Comparison of ENCODE assay signal across 1 cellular context in the genomic region with DNA sequence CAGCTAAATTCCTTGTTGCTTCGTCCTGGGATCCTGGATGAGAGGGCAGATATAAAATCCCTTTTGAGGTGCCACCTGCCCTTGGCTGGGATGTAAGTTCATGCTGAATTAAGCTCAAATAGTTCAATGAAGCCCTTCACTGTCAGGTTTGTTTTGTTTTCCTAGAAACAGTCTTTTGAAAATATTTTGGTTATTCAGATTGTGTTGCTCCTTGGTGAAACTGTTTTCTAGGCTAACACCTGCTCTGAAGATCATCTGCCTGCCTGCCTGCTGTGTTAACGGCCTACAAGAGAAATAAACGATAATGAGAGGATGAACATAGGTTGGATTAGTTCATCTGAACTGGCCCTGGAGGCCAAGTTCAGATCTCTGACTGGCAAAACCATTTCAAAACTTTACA.
TF ChIP-seq lines count a peak whose summit lies in the region.

No MANE protein-coding gene starts in this region.

TF ChIP-seq in H1, 55 proteins besides CTCF, POLR2A, EP300 and RAD21:
- TF ChIP-seq HDAC6 (IDR thresholded peaks at IDR 0.05; ENCODE audit: low read depth, low read length) (no peak), ASH2L (IDR thresholded peaks at IDR 0.05; ENCODE audit: low read length) (no peak), SUZ12 (IDR thresholded peaks at IDR 0.05; ENCODE audit: low read length) (no peak), KDM5A (IDR thresholded peaks at IDR 0.05; ENCODE audit: low read length) (no peak)
